ENCODE assay signal across 20 cellular contexts in genomic region chr6:144480518-144480917, GRCh38.
DNase-seq lines count a peak whose midpoint lies in the region; ATAC-seq and TF ChIP-seq lines count a peak whose summit lies in the region.
"Had no signal": no experiment of that assay in that cellular context is flagged by ENCODE, and none has a peak within 500 bp of the region (broad histone marks: within the 10 kb centered on the region; RNA-seq: fewer than 3 reads in every experiment).

No MANE protein-coding gene starts in this region.

- no peaks in the 10 kb centered on the region for H3K27me3 Mint-ChIP-seq in stimulated activated naive B cell treated with anti-CD40 and anti-IgM and Interleukin-4, amounts not matched to agents 10 μg/mL and 1 μg/mL and 100 μg/mL, for 72 hours
- H3K27me3 Mint-ChIP-seq in activated T-cell treated with anti-CD3 and anti-CD28 coated beads, Interleukin-2, amount 50 U/mL, for 4 hours (ENCODE audit: low read depth) = no peaks in the 10 kb centered on the region

- intact Hi-C loops in ascending aorta (cut with DNase I) = loop anchor here (2.0 kb wide), 2 partner anchors 264 to 376 kb away; no protein-coding TSS in a partner anchor

- peaks cover 15 to 27% of the 10 kb centered on the region in 2 donors for H3K36me3 Mint-ChIP-seq in stimulated activated naive B cell treated with anti-CD40 and anti-IgM and Interleukin-4, amounts not matched to agents 10 μg/mL and 1 μg/mL and 100 μg/mL, for 72 hours
- H3K36me3 Mint-ChIP-seq in activated T-cell treated with anti-CD3 and anti-CD28 coated beads, Interleukin-2, amount 50 U/mL, for 4 hours (ENCODE audit: insufficient read depth) = peaks cover 26% of the 10 kb centered on the region

- peaks cover 3 to 6% of the 10 kb centered on the region in 2 donors for H3K4me1 Mint-ChIP-seq in stimulated activated naive B cell treated with anti-CD40 and anti-IgM and Interleukin-4, amounts not matched to agents 10 μg/mL and 1 μg/mL and 100 μg/mL, for 72 hours
- peaks cover 9% of the 10 kb centered on the region for H3K4me1 Mint-ChIP-seq in activated T-cell treated with anti-CD3 and anti-CD28 coated beads, Interleukin-2, amount 50 U/mL, for 4 hours (ENCODE audit: low read depth)

- no peak overlapping the region for H3K4me3 Mint-ChIP-seq in stimulated activated naive B cell treated with anti-CD40 and anti-IgM and Interleukin-4, amounts not matched to agents 10 μg/mL and 1 μg/mL and 100 μg/mL, for 72 hours
- H3K4me3 Mint-ChIP-seq in activated T-cell treated with anti-CD3 and anti-CD28 coated beads, Interleukin-2, amount 50 U/mL, for 4 hours = no peak overlapping the region
- H3K4me3 Mint-ChIP-seq: HFFc6 had no signal

- peaks cover 2 to 21% of the 10 kb centered on the region in 2 donors for H3K4me1 ChIP-seq in ascending aorta

- peak overlapping the region; percentile 47 for H3K27ac Mint-ChIP-seq in stimulated activated naive B cell treated with anti-CD40 and anti-IgM and Interleukin-4, amounts not matched to agents 10 μg/mL and 1 μg/mL and 100 μg/mL, for 72 hours
- H3K27ac Mint-ChIP-seq: HFFc6 had no signal

- TF ChIP-seq CTCF in ascending aorta (IDR thresholded peaks at IDR 0.05) = no peak

- in situ Hi-C loops in SK-MEL-5 (cut with HindIII; ENCODE audit: low pct_unique_long_range_greater_than_20kb, low sequenced_read_pairs) = no loop called here

- no peaks in the 10 kb centered on the region for H3K27me3 ChIP-seq in ascending aorta

- no peak overlapping the region for H3K4me3 ChIP-seq in ascending aorta

- no peak for ATAC-seq in stimulated activated naive B cell treated with anti-CD40 and anti-IgM and Interleukin-4, amounts not matched to agents 10 μg/mL and 1 μg/mL and 100 μg/mL, for 72 hours (replicated peaks)
- ATAC-seq in activated T-cell treated with anti-CD3 and anti-CD28 coated beads, Interleukin-2, amount 50 U/mL, for 4 hours = no peak
- ATAC-seq in HG03460 (IDR thresholded peaks at IDR 0.05; ENCODE audit: unreplicated experiment) (no peak), GM18520 (IDR thresholded peaks at IDR 0.05; ENCODE audit: unreplicated experiment) (no peak)
- ATAC-seq: PC-3 had no signal

- H3K9me3 Mint-ChIP-seq in stimulated activated naive B cell treated with anti-CD40 and anti-IgM and Interleukin-4, amounts not matched to agents 10 μg/mL and 1 μg/mL and 100 μg/mL, for 72 hours = no peaks in the 10 kb centered on the region
- H3K9me3 Mint-ChIP-seq in activated T-cell treated with anti-CD3 and anti-CD28 coated beads, Interleukin-2, amount 50 U/mL, for 4 hours = no peaks in the 10 kb centered on the region
- H3K9me3 Mint-ChIP-seq: HFFc6 had no signal

- no peaks in the 10 kb centered on the region for H3K9me3 ChIP-seq in ascending aorta

- DNase-seq in SK-MEL-5 (ENCODE audit: low read depth, low spot score) (peak; percentile 14), ascending aorta (ENCODE audit: low spot score in 2 of 2) (no peak), midbrain (lab: John Stamatoyannopoulos, UW) (peak; percentile 25)
- no peak for DNase-seq in stimulated activated naive B cell treated with anti-CD40 and anti-IgM and Interleukin-4, amounts not matched to agents 10 μg/mL and 1 μg/mL and 100 μg/mL, for 72 hours
- no peak for DNase-seq in activated T-cell treated with anti-CD3 and anti-CD28 coated beads, Interleukin-2, amount 50 U/mL, for 4 hours
- DNase-seq: ACHN, AML-193, DMS 273 treated with DMSO at 0.1 percent for 48 hours, DND-41, HFFc6, NCI-H1417 treated with DMSO at 0.1 percent for 48 hours, NCI-H1930, NCI-H526, PC-3, RPMI8226, SHP77 treated with DMSO at 0.1 percent for 48 hours had no signal

- peak overlapping the region; percentile 15 to 21 for H3K27ac ChIP-seq in ascending aorta
- H3K27ac ChIP-seq: C4-2B, HL-60 had no signal

- H3K36me3 ChIP-seq in ascending aorta = peaks cover 6 to 15% of the 10 kb centered on the region in 2 donors

Comparison
In these comparisons a context has a peak if more than half of its experiments do, and no peak if none do; other contexts are left out.
1. DNase-seq: peak in SK-MEL-5 (single experiment) and midbrain (single experiment); none in ascending aorta (0 of 2), stimulated activated naive B cell treated with anti-CD40 and anti-IgM and Interleukin-4, amounts not matched to agents 10 μg/mL and 1 μg/mL and 100 μg/mL, for 72 hours (single experiment) and activated T-cell treated with anti-CD3 and anti-CD28 coated beads, Interleukin-2, amount 50 U/mL, for 4 hours (single experiment).